Comparison of ENCODE assay signal across 4 cellular contexts in the genomic region with DNA sequence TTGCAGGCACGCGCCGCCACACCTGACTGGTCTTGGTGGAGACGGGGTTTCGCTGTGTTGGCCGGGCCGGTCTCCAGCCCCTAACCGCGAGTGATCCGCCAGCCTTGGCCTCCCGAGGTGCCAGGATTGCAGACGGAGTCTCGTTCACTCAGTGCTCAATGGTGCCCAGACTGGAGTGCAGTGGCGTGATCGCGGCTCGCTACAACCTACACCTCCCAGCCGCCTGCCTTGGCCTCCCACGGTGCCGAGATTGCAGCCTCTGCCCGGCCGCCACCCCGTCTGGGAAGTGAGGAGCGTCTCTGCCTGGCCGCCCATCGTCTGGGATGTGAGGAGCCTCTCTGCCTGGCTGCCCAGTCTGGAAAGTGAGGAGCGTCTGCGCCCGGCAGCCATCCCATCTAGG. TPM values are rescaled to one million over a fixed set of nuclear protein-coding genes. Genes with fewer than 3 reads are reported as not detected.
"Had no signal": no experiment of that assay in that cellular context is flagged by ENCODE, and none has a peak within 500 bp of the region (broad histone marks: within the 10 kb centered on the region; RNA-seq: fewer than 3 reads in every experiment).

No MANE protein-coding gene starts in this region.

RNA-seq across cellular contexts. Expression of a gene that starts 30.4 kb away (rescaled TPM):
- total RNA-seq: GM23338, H1, H4 had no signal
- polyA plus RNA-seq: GM23248 had no signal
